In the genomic region with DNA sequence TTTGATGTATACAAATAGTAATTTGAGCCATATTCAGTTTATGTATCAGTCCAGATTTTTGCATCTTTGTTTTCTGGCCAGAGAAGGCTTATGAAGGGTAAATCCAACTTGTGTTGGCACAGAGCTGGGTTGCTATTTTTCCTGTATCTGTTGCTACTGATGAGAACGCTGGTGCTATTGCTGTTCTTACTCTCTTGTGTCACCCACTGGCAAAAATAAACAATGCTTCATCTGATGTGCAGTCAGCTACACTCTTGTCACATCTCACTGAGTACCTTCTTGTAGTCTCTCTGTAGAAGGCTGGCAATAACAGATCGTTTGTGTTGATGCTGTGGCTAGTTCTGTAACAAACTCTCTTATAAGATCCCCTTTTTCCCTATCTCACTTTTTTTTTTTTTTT, we compare ENCODE assay signal across 17 cellular contexts.
DNase-seq lines count a peak whose midpoint lies in the region; ATAC-seq lines count a peak whose summit lies in the region.
"Had no signal": no experiment of that assay in that cellular context is flagged by ENCODE, and none has a peak within 500 bp of the region (broad histone marks: within the 10 kb centered on the region; RNA-seq: fewer than 3 reads in every experiment).

No MANE protein-coding gene starts in this region.

- DNase-seq in DMS53 (lab: John Stamatoyannopoulos, UW): peak; percentile 26
- no peak for DNase-seq in DMS53 treated with DMSO at 0.1 percent for 48 hours (lab: John Stamatoyannopoulos, UW; ENCODE audit: unreplicated experiment)
- no peak for DNase-seq in left ventricle myocardium superior
- no peak for DNase-seq in Right ventricle myocardium inferior (ENCODE audit: missing footprints)
- peak; percentile 12 for DNase-seq in inferior parietal cortex (ENCODE audit: extremely low spot score)
- DNase-seq in NK-92 (lab: John Stamatoyannopoulos, UW; ENCODE audit: unreplicated experiment): no peak
- no peak for DNase-seq in D341Med (ENCODE audit: low spot score)
- no peak for DNase-seq in stimulated activated CD4-positive, alpha-beta T cell treated with anti-CD3 and anti-CD28 coated beads, Interleukin-15, amount 100 ng/mL, for 24 hours
- DNase-seq: Calu3; CD4-positive, alpha-beta memory T cell; DMS79 treated with DMSO at 0.1 percent for 48 hours; MM.1S; NCI-H1105 treated with DMSO at 0.1 percent for 48 hours; NCI-H187 treated with DMSO at 0.1 percent for 48 hours; NCI-H2171; NCI-H524 treated with DMSO at 0.1 percent for 48 hours; PC-9 had no signal

- ATAC-seq in left ventricle myocardium superior: peak; percentile 83
- no peak for ATAC-seq in Right ventricle myocardium inferior

- intact Hi-C loops in left ventricle myocardium superior (cut with micrococcal nuclease) (loop anchor here (10.0 kb wide), 1 partner anchor 156 kb away; no protein-coding TSS in a partner anchor), Right ventricle myocardium inferior (cut with DNase I) (loop anchor here (10.0 kb wide), 1 partner anchor 156 kb away; no protein-coding TSS in a partner anchor)

Comparison
In these comparisons a context has a peak if more than half of its experiments do, and no peak if none do; other contexts are left out.
1. DNase-seq: peak in DMS53 (single experiment) and inferior parietal cortex (single experiment); none in DMS53 treated with DMSO at 0.1 percent for 48 hours (single experiment), left ventricle myocardium superior (single experiment), Right ventricle myocardium inferior (single experiment), NK-92 (single experiment), D341Med (single experiment) and stimulated activated CD4-positive, alpha-beta T cell treated with anti-CD3 and anti-CD28 coated beads, Interleukin-15, amount 100 ng/mL, for 24 hours (single experiment).